ENCODE assay signal across 14 cellular contexts in the genomic region with DNA sequence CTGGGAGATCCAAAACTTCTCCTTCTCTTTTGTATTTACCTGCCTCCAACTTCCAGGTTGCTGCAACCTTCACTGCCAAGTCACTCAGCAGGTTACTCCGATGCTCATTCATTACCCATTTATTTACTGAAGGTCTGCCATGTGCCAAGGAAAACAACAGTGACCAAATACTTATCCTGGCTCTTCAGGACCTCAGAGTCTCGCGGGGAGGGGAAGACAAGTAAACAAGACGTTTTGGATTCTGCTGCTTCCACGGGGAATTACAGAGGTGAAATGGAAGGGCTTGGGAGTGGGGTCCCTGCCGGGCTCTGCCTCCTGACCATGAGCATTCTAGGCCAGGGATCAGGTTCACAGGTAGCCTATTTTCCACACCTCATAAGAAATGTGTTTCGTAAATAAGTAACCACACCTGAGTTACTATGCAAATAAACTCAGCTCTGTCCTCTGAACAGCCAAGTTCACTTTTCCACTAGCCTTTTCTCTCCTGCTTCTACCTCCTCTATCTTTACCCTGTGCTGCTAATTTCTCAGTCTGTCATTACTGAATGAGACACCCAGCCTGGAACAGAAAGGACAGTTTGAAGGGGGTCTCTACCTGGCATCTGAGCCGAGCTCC.
DNase-seq lines count a peak whose midpoint lies in the region; ATAC-seq and TF ChIP-seq lines count a peak whose summit lies in the region.
"Had no signal": no experiment of that assay in that cellular context is flagged by ENCODE, and none has a peak within 500 bp of the region (broad histone marks: within the 10 kb centered on the region; RNA-seq: fewer than 3 reads in every experiment).

No MANE protein-coding gene starts in this region.

- TF ChIP-seq CTCF in AG10803 (conservative IDR thresholded peaks at IDR 0.05; ENCODE audit: low read length) (no peak), endothelial cell (IDR thresholded peaks at IDR 0.05; ENCODE audit: unreplicated experiment) (no peak), nephron progenitor cell (IDR thresholded peaks at IDR 0.05) (no peak)

- H3K4me3 ChIP-seq in AG10803 (ENCODE audit: low read length): peak overlapping the region; percentile 24; the same call in 1 of the 2 replicates
- H3K4me3 ChIP-seq in H7 (ENCODE audit: insufficient read depth, low read depth, low read length): no peak overlapping the region
- H3K4me3 ChIP-seq: GM12878, tibial nerve had no signal

- no peak for DNase-seq in AG10803 (ENCODE audit: low read depth)
- DNase-seq in NCI-H69 (lab: John Stamatoyannopoulos, UW): peak; percentile 69
- DNase-seq in endothelial cell (ENCODE audit: low spot score): no peak
- no peak for DNase-seq in nephron progenitor cell
- DNase-seq in H7: no peak
- DNase-seq in NCI-H1436 (lab: John Stamatoyannopoulos, UW): no peak
- DNase-seq in effector memory CD8-positive, alpha-beta T cell: no peak
- DNase-seq: activated effector memory CD4-positive, alpha-beta T cell treated with anti-CD3 and anti-CD28 coated beads, Interleukin-2, amount 50 U/mL, for 16 hours; effector memory CD4-positive, alpha-beta T cell; NCI-H1930 had no signal

- H3K27me3 ChIP-seq in H7 (ENCODE audit: control insufficient read depth, insufficient read depth, low read length): no peaks in the 10 kb centered on the region
- H3K27me3 ChIP-seq: tibial nerve had no signal

- H3K36me3 Mint-ChIP-seq in endothelial cell (ENCODE audit: low read depth, unreplicated experiment) (peaks cover 3% of the 10 kb centered on the region), nephron progenitor cell (ENCODE audit: low read depth) (no peaks in the 10 kb centered on the region)
- no peaks in the 10 kb centered on the region for H3K36me3 Mint-ChIP-seq in effector memory CD8-positive, alpha-beta T cell (ENCODE audit: insufficient read depth)

- H3K36me3 ChIP-seq in H7 (replicated peaks; ENCODE audit: control insufficient read depth, insufficient read depth, low read length): no peaks in the 10 kb centered on the region
- H3K36me3 ChIP-seq: tibial nerve had no signal

- H3K4me1 Mint-ChIP-seq in endothelial cell (ENCODE audit: unreplicated experiment): peaks cover 66% of the 10 kb centered on the region
- H3K4me1 Mint-ChIP-seq in nephron progenitor cell: peaks cover 74% of the 10 kb centered on the region
- H3K4me1 Mint-ChIP-seq in effector memory CD8-positive, alpha-beta T cell (ENCODE audit: low read depth in 2 of 2): no peaks in the 10 kb centered on the region

- H3K27me3 Mint-ChIP-seq in endothelial cell (ENCODE audit: unreplicated experiment): no peaks in the 10 kb centered on the region
- H3K27me3 Mint-ChIP-seq in nephron progenitor cell (ENCODE audit: low read depth, poor library complexity): peaks cover 3% of the 10 kb centered on the region
- H3K27me3 Mint-ChIP-seq in effector memory CD8-positive, alpha-beta T cell: peaks cover 0 to 17% of the 10 kb centered on the region in 2 donors

- H3K27ac Mint-ChIP-seq in endothelial cell (ENCODE audit: unreplicated experiment): peak overlapping the region; percentile 43
- H3K27ac Mint-ChIP-seq in nephron progenitor cell: peak overlapping the region; percentile 16
- no peak overlapping the region for H3K27ac Mint-ChIP-seq in effector memory CD8-positive, alpha-beta T cell

- H3K9me3 Mint-ChIP-seq in endothelial cell (ENCODE audit: unreplicated experiment) (no peaks in the 10 kb centered on the region), nephron progenitor cell (no peaks in the 10 kb centered on the region)
- H3K9me3 Mint-ChIP-seq in effector memory CD8-positive, alpha-beta T cell: no peaks in the 10 kb centered on the region

- ATAC-seq in effector memory CD8-positive, alpha-beta T cell (replicated peaks): no peak
- ATAC-seq in GM21717 (IDR thresholded peaks at IDR 0.05; ENCODE audit: unreplicated experiment): no peak
- ATAC-seq: activated CD4-positive, CD25-positive, alpha-beta regulatory T cell treated with anti-CD3 and anti-CD28 coated beads, Interleukin-2, amount 50 U/mL, for 24 hours; GM12878 had no signal

- H3K4me3 Mint-ChIP-seq in endothelial cell (ENCODE audit: unreplicated experiment) (no peak overlapping the region), nephron progenitor cell (no peak overlapping the region)
- H3K4me3 Mint-ChIP-seq in effector memory CD8-positive, alpha-beta T cell: no peak overlapping the region

Comparison
In these comparisons a context has a peak if more than half of its experiments do, and no peak if none do; other contexts are left out.
1. H3K27ac Mint-ChIP-seq: peak in endothelial cell (single experiment) and nephron progenitor cell (single experiment); none in effector memory CD8-positive, alpha-beta T cell (0 of 2).